ENCODE assay signal across 24 cellular contexts in the genomic region with DNA sequence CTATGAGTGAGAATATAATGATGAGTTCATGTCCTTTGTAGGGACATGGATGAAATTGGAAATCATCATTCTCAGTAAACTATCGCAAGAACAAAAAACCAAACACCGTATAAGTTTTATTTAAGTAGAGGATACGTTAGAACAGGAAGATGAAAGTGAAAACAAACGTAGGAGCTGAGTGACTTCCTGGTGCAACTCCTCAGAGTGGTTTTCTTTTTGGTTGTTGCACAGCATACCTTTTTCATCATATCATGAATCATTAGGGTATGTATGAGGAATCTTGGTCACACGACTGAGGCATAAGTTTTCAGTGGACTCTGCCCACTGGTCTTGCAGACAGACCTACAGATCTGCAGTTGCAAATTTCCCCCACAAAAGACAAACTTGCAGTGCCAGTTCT.
A peak's percentile ranks its signal among the peaks of the same experiment; 100 is the strongest.
DNase-seq lines count a peak whose midpoint lies in the region; ATAC-seq and TF ChIP-seq lines count a peak whose summit lies in the region.
"Had no signal": no experiment of that assay in that cellular context is flagged by ENCODE, and none has a peak within 500 bp of the region (broad histone marks: within the 10 kb centered on the region; RNA-seq: fewer than 3 reads in every experiment).

No MANE protein-coding gene starts in this region.

- CTCF ChIA-PET in CD4-positive, alpha-beta memory T cell (lab: Charles Lee; ENCODE audit: partially characterized antibody) = no interaction called here

- no peaks in the 10 kb centered on the region for H3K27me3 Mint-ChIP-seq in CD4-positive, alpha-beta memory T cell
- H3K27me3 Mint-ChIP-seq in activated T-helper 17 cell treated with anti-CD3 and anti-CD28 coated beads, Interleukin-2, amount 50 U/mL, for 72 hours = no peaks in the 10 kb centered on the region

- ATAC-seq in HG03432 (IDR thresholded peaks at IDR 0.05; ENCODE audit: unreplicated experiment) = peak; percentile 67
- ATAC-seq in activated T-helper 17 cell treated with anti-CD3 and anti-CD28 coated beads, Interleukin-2, amount 50 U/mL, for 72 hours (replicated peaks) = peak; percentile 64
- no peak for ATAC-seq in esophagus mucosa
- no peak for ATAC-seq in HG02763 (IDR thresholded peaks at IDR 0.05; ENCODE audit: unreplicated experiment)
- ATAC-seq: HCT116, HepG2 had no signal

- peak overlapping the region in 5 of 8 donors; percentile 1 to 62 (median 46) for H3K4me3 Mint-ChIP-seq in CD4-positive, alpha-beta memory T cell
- peak overlapping the region; percentile 41 for H3K4me3 Mint-ChIP-seq in activated T-helper 17 cell treated with anti-CD3 and anti-CD28 coated beads, Interleukin-2, amount 50 U/mL, for 72 hours
- H3K4me3 Mint-ChIP-seq: T-helper 1 cell treated with Interleukin-12 subunit alpha and Interleukin-12 subunit beta and Interleukin-4 antibody, amounts not matched to agents 30 μg/mL and 1 μg/mL, for 36 hours had no signal

- H3K27me3 ChIP-seq in CD4-positive, alpha-beta memory T cell (ENCODE audit: insufficient read depth, low read length) = no peaks in the 10 kb centered on the region
- H3K27me3 ChIP-seq in OCI-LY1 (ENCODE audit: insufficient read depth, low read length) = no peaks in the 10 kb centered on the region

- no peak overlapping the region for H3K9ac ChIP-seq in OCI-LY1 (ENCODE audit: low read length)

- H3K27ac ChIP-seq in CD4-positive, alpha-beta memory T cell (ENCODE audit: low read depth, low read length) = no peak overlapping the region
- no peak overlapping the region for H3K27ac ChIP-seq in OCI-LY1 (ENCODE audit: low read depth, low read length, poor library complexity, severe bottlenecking)
- H3K27ac ChIP-seq: PC-9, RWPE1 had no signal

- H3F3A ChIP-seq in OCI-LY1 (ENCODE audit: insufficient read depth, low read length) = no peaks in the 10 kb centered on the region

- H3K36me3 ChIP-seq in CD4-positive, alpha-beta memory T cell (ENCODE audit: insufficient read depth, low read length) = no peaks in the 10 kb centered on the region
- no peaks in the 10 kb centered on the region for H3K36me3 ChIP-seq in OCI-LY1 (ENCODE audit: insufficient read depth, low read length)

- peaks cover 0 to 7% (median 3%) of the 10 kb centered on the region in 4 donors for H3K4me1 Mint-ChIP-seq in CD4-positive, alpha-beta memory T cell
- H3K4me1 Mint-ChIP-seq in activated T-helper 17 cell treated with anti-CD3 and anti-CD28 coated beads, Interleukin-2, amount 50 U/mL, for 72 hours = peaks cover 5% of the 10 kb centered on the region

- H3K79me2 ChIP-seq in OCI-LY1 (ENCODE audit: insufficient read depth, low read length) = no peaks in the 10 kb centered on the region

- H3K4me1 ChIP-seq in CD4-positive, alpha-beta memory T cell (ENCODE audit: insufficient read depth, low read length) = peaks cover 10% of the 10 kb centered on the region
- peaks cover 13% of the 10 kb centered on the region for H3K4me1 ChIP-seq in OCI-LY1 (ENCODE audit: insufficient read depth, low read length, severe bottlenecking)

- H3K9me3 Mint-ChIP-seq in CD4-positive, alpha-beta memory T cell = peaks cover 0 to 3% (median under 1%) of the 10 kb centered on the region in 8 donors
- no peaks in the 10 kb centered on the region for H3K9me3 Mint-ChIP-seq in activated T-helper 17 cell treated with anti-CD3 and anti-CD28 coated beads, Interleukin-2, amount 50 U/mL, for 72 hours

- peak overlapping the region in 1 of 7 donors; percentile 25 for H3K27ac Mint-ChIP-seq in CD4-positive, alpha-beta memory T cell
- H3K27ac Mint-ChIP-seq in activated T-helper 17 cell treated with anti-CD3 and anti-CD28 coated beads, Interleukin-2, amount 50 U/mL, for 72 hours = no peak overlapping the region
- H3K27ac Mint-ChIP-seq: T-helper 1 cell treated with Interleukin-12 subunit alpha and Interleukin-12 subunit beta and Interleukin-4 antibody, amounts not matched to agents 30 μg/mL and 1 μg/mL, for 36 hours had no signal

- no peaks in the 10 kb centered on the region for H3K36me3 Mint-ChIP-seq in CD4-positive, alpha-beta memory T cell
- no peaks in the 10 kb centered on the region for H3K36me3 Mint-ChIP-seq in activated T-helper 17 cell treated with anti-CD3 and anti-CD28 coated beads, Interleukin-2, amount 50 U/mL, for 72 hours (ENCODE audit: low read depth)

- 0 out of 2 replicates have a peak overlapping the region, but pooled peaks have one; percentile 20 for H3K4me2 ChIP-seq in OCI-LY1 (ENCODE audit: low read length)
- H3K4me2 ChIP-seq: PC-9 had no signal

- H2AFZ ChIP-seq in OCI-LY1 (ENCODE audit: low read length) = peak overlapping the region; percentile 53
- H2AFZ ChIP-seq: PC-9 had no signal

- no peaks in the 10 kb centered on the region for H3K9me3 ChIP-seq in CD4-positive, alpha-beta memory T cell (ENCODE audit: control insufficient read depth in 1 of 2, low read length in 2 of 2)
- H3K9me3 ChIP-seq in OCI-LY1 (ENCODE audit: low read length) = no peaks in the 10 kb centered on the region

- no peak for DNase-seq in CD4-positive, alpha-beta memory T cell
- DNase-seq in NCI-H2196 (lab: John Stamatoyannopoulos, UW; ENCODE audit: unreplicated experiment) = no peak
- DNase-seq: ACHN, COR-L47, DMS 273 treated with DMSO at 0.1 percent for 48 hours, GDM1, GOT3, KBM-7, NCI-H1048, NCI-H1436, NCI-H1930, NCI-H446, NCI-H526 treated with DMSO at 0.1 percent for 48 hours, PC-9, SIG-M5 had no signal

- TF ChIP-seq CTCF in OCI-LY1 (IDR thresholded peaks at IDR 0.05; ENCODE audit: low read length) = no peak

- intact Hi-C loops in CD4-positive, alpha-beta memory T cell (cut with micrococcal nuclease) = no loop called here

- H3K9me2 ChIP-seq in OCI-LY1 (ENCODE audit: low read depth, low read length) = no peaks in the 10 kb centered on the region

- no peak overlapping the region for H3K4me3 ChIP-seq in CD4-positive, alpha-beta memory T cell (ENCODE audit: low read length in 2 of 2)
- no peak overlapping the region for H3K4me3 ChIP-seq in OCI-LY1 (ENCODE audit: low read depth, low read length, poor library complexity, severe bottlenecking)
- H3K4me3 ChIP-seq: PC-9 had no signal

- POLR2A ChIA-PET in CD4-positive, alpha-beta memory T cell (lab: Charles Lee; ENCODE audit: partially characterized antibody) = no interaction called here

- no peaks in the 10 kb centered on the region for H4K20me1 ChIP-seq in OCI-LY1 (ENCODE audit: insufficient read depth, low read length)

Comparison
In these comparisons a context has a peak if more than half of its experiments do, and no peak if none do; other contexts are left out.
1. ATAC-seq: peak in HG03432 (single experiment) and activated T-helper 17 cell treated with anti-CD3 and anti-CD28 coated beads, Interleukin-2, amount 50 U/mL, for 72 hours (single experiment); none in esophagus mucosa (single experiment) and HG02763 (single experiment).